ENCODE assay signal across 9 cellular contexts in the genomic region with DNA sequence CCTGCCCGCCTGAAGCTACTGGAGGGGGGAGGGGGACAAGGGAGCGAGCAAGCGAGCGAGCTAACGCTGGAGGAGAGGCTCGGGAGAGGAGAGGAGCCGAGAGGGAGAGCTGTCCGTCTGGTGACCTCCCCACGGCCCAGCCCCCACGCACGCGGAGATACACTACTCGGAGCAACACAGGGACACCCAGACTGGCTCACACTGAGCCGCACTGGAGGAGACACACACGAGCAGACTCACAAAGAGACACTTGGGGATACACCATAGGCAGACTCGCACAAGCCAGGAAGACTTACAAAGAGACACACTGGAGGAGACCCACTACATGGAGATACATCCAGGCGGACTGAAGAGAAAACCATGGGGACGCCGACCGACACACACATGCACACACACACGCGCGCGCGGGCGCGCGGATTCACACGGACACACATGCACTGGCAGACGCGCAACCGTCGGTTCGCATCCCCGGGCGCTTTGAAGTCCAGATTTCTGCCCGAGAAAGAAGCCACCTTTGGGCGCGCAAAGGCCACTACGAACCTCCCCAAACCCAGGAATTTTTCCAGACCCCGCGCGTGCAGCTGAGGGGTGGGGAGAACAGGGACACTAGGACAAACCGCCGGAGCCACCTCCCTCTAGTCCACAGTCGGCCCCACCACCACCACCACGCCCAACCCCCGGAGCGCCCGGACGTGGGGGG. TPM values are rescaled to one million over a fixed set of nuclear protein-coding genes. Genes with fewer than 3 reads are reported as not detected.
DNase-seq lines count a peak whose midpoint lies in the region; ATAC-seq lines count a peak whose summit lies in the region.
"Had no signal": no experiment of that assay in that cellular context is flagged by ENCODE, and none has a peak within 500 bp of the region (broad histone marks: within the 10 kb centered on the region; RNA-seq: fewer than 3 reads in every experiment).

No MANE protein-coding gene starts in this region.

- peak overlapping the region; percentile 67 for H3K4me3 Mint-ChIP-seq in T-helper 2 cell treated with Interferon-gamma antibody and Interleukin-4, amounts not matched to agents 5 μg/mL and 100 μg/mL, for 36 hours
- peak overlapping the region; percentile 9 for H3K4me3 Mint-ChIP-seq in activated T-helper 2 cell treated with anti-CD3 and anti-CD28 coated beads, Interferon-gamma antibody, Interleukin-2, Interleukin-4, amounts not matched to agents 10 μg/mL and 5 μg/mL and 100 μg/mL, durations not matched to agents 14 hours and 24 hours and 36 hours (ENCODE audit: low read depth)

- no peaks in the 10 kb centered on the region for H3K9me3 Mint-ChIP-seq in T-helper 2 cell treated with Interferon-gamma antibody and Interleukin-4, amounts not matched to agents 5 μg/mL and 100 μg/mL, for 36 hours
- no peaks in the 10 kb centered on the region for H3K9me3 Mint-ChIP-seq in activated T-helper 2 cell treated with anti-CD3 and anti-CD28 coated beads, Interferon-gamma antibody, Interleukin-2, Interleukin-4, amounts not matched to agents 10 μg/mL and 5 μg/mL and 100 μg/mL, durations not matched to agents 14 hours and 24 hours and 36 hours

- peaks cover 10% of the 10 kb centered on the region for H3K4me1 Mint-ChIP-seq in T-helper 2 cell treated with Interferon-gamma antibody and Interleukin-4, amounts not matched to agents 5 μg/mL and 100 μg/mL, for 36 hours (ENCODE audit: low read depth)
- peaks cover 2% of the 10 kb centered on the region for H3K4me1 Mint-ChIP-seq in activated T-helper 2 cell treated with anti-CD3 and anti-CD28 coated beads, Interferon-gamma antibody, Interleukin-2, Interleukin-4, amounts not matched to agents 10 μg/mL and 5 μg/mL and 100 μg/mL, durations not matched to agents 14 hours and 24 hours and 36 hours (ENCODE audit: low read depth)

- no peak overlapping the region for H3K27ac Mint-ChIP-seq in T-helper 2 cell treated with Interferon-gamma antibody and Interleukin-4, amounts not matched to agents 5 μg/mL and 100 μg/mL, for 36 hours
- H3K27ac Mint-ChIP-seq in activated T-helper 2 cell treated with anti-CD3 and anti-CD28 coated beads, Interferon-gamma antibody, Interleukin-2, Interleukin-4, amounts not matched to agents 10 μg/mL and 5 μg/mL and 100 μg/mL, durations not matched to agents 14 hours and 24 hours and 36 hours = no peak overlapping the region

- H3K9me3 ChIP-seq in stomach smooth muscle (ENCODE audit: control insufficient read depth in 2 of 2, low read length in 2 of 2) = no peaks in the 10 kb centered on the region

- H3K36me3 ChIP-seq in stomach smooth muscle (ENCODE audit: control insufficient read depth in 2 of 2, insufficient read depth in 2 of 2, low read length in 2 of 2) = no peaks in the 10 kb centered on the region

- intact Hi-C loops in activated T-helper 2 cell treated with anti-CD3 and anti-CD28 coated beads, Interferon-gamma antibody, Interleukin-2, Interleukin-4, amounts not matched to agents 10 μg/mL and 5 μg/mL and 100 μg/mL, durations not matched to agents 14 hours and 24 hours and 36 hours (cut with micrococcal nuclease) = loop anchor here (2.0 kb wide), 1 partner anchor 36 kb away; no protein-coding TSS in a partner anchor

- no peaks in the 10 kb centered on the region for H3K36me3 Mint-ChIP-seq in T-helper 2 cell treated with Interferon-gamma antibody and Interleukin-4, amounts not matched to agents 5 μg/mL and 100 μg/mL, for 36 hours (ENCODE audit: low read depth)
- no peaks in the 10 kb centered on the region for H3K36me3 Mint-ChIP-seq in activated T-helper 2 cell treated with anti-CD3 and anti-CD28 coated beads, Interferon-gamma antibody, Interleukin-2, Interleukin-4, amounts not matched to agents 10 μg/mL and 5 μg/mL and 100 μg/mL, durations not matched to agents 14 hours and 24 hours and 36 hours (ENCODE audit: low read depth)

- peak overlapping the region; percentile 47 to 73 for H3K4me3 ChIP-seq in stomach smooth muscle (ENCODE audit: low read length in 2 of 2)

- H3K27ac ChIP-seq in stomach smooth muscle (ENCODE audit: low read length) = no peak overlapping the region
- H3K27ac ChIP-seq: C4-2B had no signal

- DNase-seq in T-helper 2 cell treated with Interferon-gamma antibody and Interleukin-4, amounts not matched to agents 5 μg/mL and 100 μg/mL, for 36 hours (ENCODE audit: low spot score) = no peak
- no peak for DNase-seq in T-helper 2 cell
- no peak for DNase-seq in activated T-helper 2 cell treated with anti-CD3 and anti-CD28 coated beads, Interferon-gamma antibody, Interleukin-2, Interleukin-4, amounts not matched to agents 10 μg/mL and 5 μg/mL and 100 μg/mL, durations not matched to agents 14 hours and 24 hours and 36 hours (ENCODE audit: low spot score)
- DNase-seq in left kidney (ENCODE audit: low read depth, low spot score) = peak; percentile 76
- DNase-seq in NOMO-1 treated with dmso at 0.1 percent for 144 hours (lab: John Stamatoyannopoulos, UW; ENCODE audit: unreplicated experiment) = no peak

- peaks cover 44% of the 10 kb centered on the region for H3K4me1 ChIP-seq in stomach smooth muscle (ENCODE audit: control insufficient read depth, insufficient read depth, low read length)

- ATAC-seq in GM21619 (IDR thresholded peaks at IDR 0.05; ENCODE audit: unreplicated experiment) (no peak), GM19023 (IDR thresholded peaks at IDR 0.05; ENCODE audit: unreplicated experiment) (no peak)

- H3K27me3 ChIP-seq in stomach smooth muscle (ENCODE audit: control insufficient read depth in 1 of 2, insufficient read depth in 2 of 2, low read length in 2 of 2) = peaks cover 50 to 57% of the 10 kb centered on the region in 2 donors

- no peak overlapping the region for H3K9ac ChIP-seq in stomach smooth muscle (ENCODE audit: low read length in 2 of 2)

- peaks cover 87% of the 10 kb centered on the region for H3K27me3 Mint-ChIP-seq in T-helper 2 cell treated with Interferon-gamma antibody and Interleukin-4, amounts not matched to agents 5 μg/mL and 100 μg/mL, for 36 hours (ENCODE audit: low read depth)
- peaks cover 76% of the 10 kb centered on the region for H3K27me3 Mint-ChIP-seq in activated T-helper 2 cell treated with anti-CD3 and anti-CD28 coated beads, Interferon-gamma antibody, Interleukin-2, Interleukin-4, amounts not matched to agents 10 μg/mL and 5 μg/mL and 100 μg/mL, durations not matched to agents 14 hours and 24 hours and 36 hours (ENCODE audit: low read depth)

RNA-seq across cellular contexts. Expression of a gene that starts 0.7 kb away (rescaled TPM):
- not detected in 2 replicates for total RNA-seq in activated T-helper 2 cell treated with anti-CD3 and anti-CD28 coated beads, Interferon-gamma antibody, Interleukin-2, Interleukin-4, amounts not matched to agents 10 μg/mL and 5 μg/mL and 100 μg/mL, durations not matched to agents 14 hours and 24 hours and 36 hours

RNA-seq across cellular contexts. Expression of a gene that starts 23.1 kb away (rescaled TPM):
- total RNA-seq in activated T-helper 2 cell treated with anti-CD3 and anti-CD28 coated beads, Interferon-gamma antibody, Interleukin-2, Interleukin-4, amounts not matched to agents 10 μg/mL and 5 μg/mL and 100 μg/mL, durations not matched to agents 14 hours and 24 hours and 36 hours = 33.7 and 35.0 TPM in 2 replicates

RNA-seq across cellular contexts. Expression of a gene that starts 31.5 kb away (rescaled TPM):
- total RNA-seq in activated T-helper 2 cell treated with anti-CD3 and anti-CD28 coated beads, Interferon-gamma antibody, Interleukin-2, Interleukin-4, amounts not matched to agents 10 μg/mL and 5 μg/mL and 100 μg/mL, durations not matched to agents 14 hours and 24 hours and 36 hours = 57.8 and 65.5 TPM in 2 replicates

RNA-seq across cellular contexts. Expression of a gene that starts 40.0 kb away (rescaled TPM):
- 0.14 and 0.21 TPM in 2 replicates for total RNA-seq in activated T-helper 2 cell treated with anti-CD3 and anti-CD28 coated beads, Interferon-gamma antibody, Interleukin-2, Interleukin-4, amounts not matched to agents 10 μg/mL and 5 μg/mL and 100 μg/mL, durations not matched to agents 14 hours and 24 hours and 36 hours

RNA-seq across cellular contexts. Expression of a gene that starts 48.8 kb away (rescaled TPM):
- total RNA-seq in activated T-helper 2 cell treated with anti-CD3 and anti-CD28 coated beads, Interferon-gamma antibody, Interleukin-2, Interleukin-4, amounts not matched to agents 10 μg/mL and 5 μg/mL and 100 μg/mL, durations not matched to agents 14 hours and 24 hours and 36 hours = 105 and 109 TPM in 2 replicates
